8 cellular contexts compared by ENCODE assay signal in genomic region chr2:113437508-113438465, GRCh38. TPM values are rescaled to one million over a fixed set of nuclear protein-coding genes. Genes with fewer than 3 reads are reported as not detected.
DNase-seq lines count a peak whose midpoint lies in the region; ATAC-seq, FAIRE-seq and TF ChIP-seq lines count a peak whose summit lies in the region.
"Not testable (repeated sequence)": the region's sequence is repeated elsewhere in the genome, so short reads cannot be mapped to it uniquely, and the experiment has no call there.

ZNG1B (plus strand) TSS chr2:113437691; CDS start chr2:113437869, 178 bp downstream.

- peak within 1 kb of the TSS; percentile 71 for H3K4me3 ChIP-seq in GM08714 (ENCODE audit: low read length)
- H3K4me3 ChIP-seq in OCI-LY7 (ENCODE audit: low read depth, low read length, poor library complexity, severe bottlenecking), result peak within 1 kb of the TSS; percentile 77
- peak within 1 kb of the TSS; percentile 21 to 32 for H3K4me3 ChIP-seq in body of pancreas
- not testable (repeated sequence) for H3K4me3 ChIP-seq in mucosa of descending colon
- peak within 1 kb of the TSS; percentile 37 for H3K4me3 ChIP-seq in thymus (ENCODE audit: low read length)

- peaks cover 10% of the 10 kb centered on the region; the same call in 1 of the 2 replicates for H3K79me2 ChIP-seq in OCI-LY7 (ENCODE audit: insufficient read depth, low read depth, low read length)

- not testable (repeated sequence) for H3K27me3 ChIP-seq in body of pancreas; thymus (ENCODE audit: control insufficient read depth, insufficient read depth)

- POLR2A ChIA-PET in OCI-LY7 (lab: Charles Lee); activated CD8-positive, alpha-beta T cell treated with anti-CD3 and anti-CD28 coated beads for 36 hours (lab: Charles Lee): not testable (repeated sequence)

- TF ChIP-seq CTCF in OCI-LY7 (conservative IDR thresholded peaks at IDR 0.05; ENCODE audit: low read length); activated CD8-positive, alpha-beta T cell treated with anti-CD3 and anti-CD28 coated beads for 36 hours (IDR thresholded peaks at IDR 0.05); body of pancreas (IDR thresholded peaks at IDR 0.05); mucosa of descending colon (IDR thresholded peaks at IDR 0.05): not testable (repeated sequence)

- not testable (repeated sequence) for ATAC-seq in activated CD8-positive, alpha-beta T cell treated with anti-CD3 and anti-CD28 coated beads for 36 hours; body of pancreas; mucosa of descending colon

- not testable (repeated sequence) for FAIRE-seq in frontal cortex (lab: Jason Lieb, UNC)

- H3K36me3 Mint-ChIP-seq in activated CD8-positive, alpha-beta T cell treated with anti-CD3 and anti-CD28 coated beads for 36 hours (ENCODE audit: low read depth), result not testable (repeated sequence)

- H3K27ac Mint-ChIP-seq in activated CD8-positive, alpha-beta T cell treated with anti-CD3 and anti-CD28 coated beads for 36 hours, result peak within 1 kb of the TSS; percentile 88

- H3K36me3 ChIP-seq in OCI-LY7 (ENCODE audit: insufficient read depth, low read length); body of pancreas (replicated peaks in 1 of 2; ENCODE audit: insufficient read depth in 1 of 2, low read depth in 2 of 2); mucosa of descending colon (ENCODE audit: low read depth); thymus (ENCODE audit: control insufficient read depth, insufficient read depth): not testable (repeated sequence)

- H4K20me1 ChIP-seq in OCI-LY7 (ENCODE audit: insufficient read depth, low read length), result not testable (repeated sequence)

- H3K9me3 Mint-ChIP-seq in activated CD8-positive, alpha-beta T cell treated with anti-CD3 and anti-CD28 coated beads for 36 hours, result not testable (repeated sequence)

- 0% methylated on average over 12 to 17 of the region's 56 CpGs for WGBS in body of pancreas, 2 donors
- under 1% methylated on average over 37 of the region's 56 CpGs for WGBS in thymus

- not testable (repeated sequence) for H3K9me3 ChIP-seq in OCI-LY7 (ENCODE audit: low read length); body of pancreas; mucosa of descending colon; thymus (ENCODE audit: control insufficient read depth)

- not testable (repeated sequence) for H3K4me1 Mint-ChIP-seq in activated CD8-positive, alpha-beta T cell treated with anti-CD3 and anti-CD28 coated beads for 36 hours (ENCODE audit: low read depth)

- peak within 1 kb of the TSS; percentile 68 for H3K4me2 ChIP-seq in OCI-LY7 (ENCODE audit: low read length)

- H3K4me3 Mint-ChIP-seq in activated CD8-positive, alpha-beta T cell treated with anti-CD3 and anti-CD28 coated beads for 36 hours, result peak within 1 kb of the TSS; percentile 82

- H3K9me2 ChIP-seq in OCI-LY7 (ENCODE audit: insufficient read depth, low read length), result not testable (repeated sequence)

- H3K27ac ChIP-seq in OCI-LY7 (ENCODE audit: low read depth, low read length, poor library complexity, severe bottlenecking) (peak within 1 kb of the TSS; percentile 28), body of pancreas (peak within 1 kb of the TSS in 3 of 4 donors; percentile 75 to 86 (median 82)), thymus (ENCODE audit: low read depth) (peak within 1 kb of the TSS; percentile 65)

- BruUV-seq in OCI-LY7 (replicated peaks; lab: Mats Ljungman, UMichigan), result not testable (repeated sequence)

- DNase-seq in OCI-LY7 (ENCODE audit: low spot score) (peak; percentile 3), body of pancreas (peak; percentile 85 to 92 (median 90)), mucosa of descending colon (peak; percentile 81 to 94 (median 86))
- peak; percentile 84 for DNase-seq in activated CD8-positive, alpha-beta T cell treated with anti-CD3 and anti-CD28 coated beads for 36 hours
- DNase-seq in frontal cortex (ENCODE audit: low spot score in 2 of 2), result not testable (repeated sequence)
- DNase-seq in stimulated activated CD4-positive, alpha-beta T cell treated with anti-CD3 and anti-CD28 coated beads, Interleukin-12 subunit alpha, Interleukin-12 subunit beta, amount 100 ng/mL, for 24 hours (ENCODE audit: low read depth in 2 of 2), result peak; percentile 50 to 52

- CTCF ChIA-PET in OCI-LY7 (lab: Charles Lee; ENCODE audit: unreplicated experiment); activated CD8-positive, alpha-beta T cell treated with anti-CD3 and anti-CD28 coated beads for 36 hours (lab: Charles Lee): not testable (repeated sequence)

- H2AFZ ChIP-seq in OCI-LY7 (ENCODE audit: low read length), result not testable (repeated sequence)

- not testable (repeated sequence) for H3K27me3 Mint-ChIP-seq in activated CD8-positive, alpha-beta T cell treated with anti-CD3 and anti-CD28 coated beads for 36 hours

- peak in 1 of 3 donors; percentile 18 for TF ChIP-seq POLR2A in body of pancreas (IDR thresholded peaks at IDR 0.05)

- intact Hi-C loops in OCI-LY7 (cut with micrococcal nuclease; ENCODE audit: unreplicated experiment); activated CD8-positive, alpha-beta T cell treated with anti-CD3 and anti-CD28 coated beads for 36 hours (cut with micrococcal nuclease); body of pancreas (cut with DNase I); mucosa of descending colon (cut with DNase I, micrococcal nuclease): not testable (repeated sequence)

- H3K4me1 ChIP-seq in OCI-LY7 (ENCODE audit: insufficient read depth, low read length, poor library complexity, severe bottlenecking); body of pancreas; mucosa of descending colon (ENCODE audit: low read depth); thymus (ENCODE audit: control insufficient read depth, insufficient read depth, low read length): not testable (repeated sequence)

RNA-seq across cellular contexts. Expression of gene ZNG1B, which starts in this region (rescaled TPM):
- 66.6 and 69.7 TPM in 2 replicates for total RNA-seq in OCI-LY7 (2014; rRNA removed; shearing (Covaris generic))
- total RNA-seq in OCI-LY7 (2022) (82.1 and 89.3 TPM in 2 replicates), body of pancreas (10 to 100 TPM; 19.4 to 42.3 TPM), frontal cortex (37.5 TPM), mucosa of descending colon (10 to 100 TPM; 26.2 to 33.5 (median 27.8) TPM)
- 10 to 100 TPM; 46.1 to 47.4 TPM for total RNA-seq in activated CD8-positive, alpha-beta T cell treated with anti-CD3 and anti-CD28 coated beads for 36 hours
- polyA plus RNA-seq in thymus, result 28.2 TPM

Comparison
In these comparisons a context has a peak if more than half of its experiments do, and no peak if none do; other contexts are left out.
1. H3K27ac ChIP-seq: peak in every context shown above with its lines; median percentile 82 in body of pancreas; 65 in thymus; 28 in OCI-LY7.